Comparison of ENCODE assay signal across 23 cellular contexts in genomic region chr15:90879730-90880366, GRCh38. TPM values are rescaled to one million over a fixed set of nuclear protein-coding genes. Genes with fewer than 3 reads are reported as not detected.
DNase-seq lines count a peak whose midpoint lies in the region; ATAC-seq and TF ChIP-seq lines count a peak whose summit lies in the region.
"Had no signal": no experiment of that assay in that cellular context is flagged by ENCODE, and none has a peak within 500 bp of the region (broad histone marks: within the 10 kb centered on the region; RNA-seq: fewer than 3 reads in every experiment).

No MANE protein-coding gene starts in this region.

- ATAC-seq in activated CD8-positive, alpha-beta memory T cell treated with anti-CD3 and anti-CD28 coated beads, Interleukin-2, amount 10 ng/mL, durations not matched to agents 7 days and 5 days: no peak
- ATAC-seq in T-helper 17 cell (no peak), omental fat pad (ENCODE audit: low FRiP score) (no peak), SK-N-SH treated with all-trans-retinoic acid at 6 μM for 48 hours (no peak)
- ATAC-seq: GM23338 had no signal

- no peaks in the 10 kb centered on the region for H3K9me3 ChIP-seq in HEK293 (ENCODE audit: control insufficient read depth, insufficient read depth, low read depth, low read length)
- H3K9me3 ChIP-seq in T-helper 17 cell (ENCODE audit: control insufficient read depth, low read length, poor library complexity, severe bottlenecking): no peaks in the 10 kb centered on the region
- no peaks in the 10 kb centered on the region for H3K9me3 ChIP-seq in MM.1S (replicated peaks; ENCODE audit: insufficient read depth, low read length)
- H3K9me3 ChIP-seq: Caco-2, HAP-1 had no signal

- no peaks in the 10 kb centered on the region for H3K9me3 Mint-ChIP-seq in activated CD8-positive, alpha-beta memory T cell treated with anti-CD3 and anti-CD28 coated beads, Interleukin-2, amount 10 ng/mL, durations not matched to agents 7 days and 5 days (ENCODE audit: low read depth)
- H3K9me3 Mint-ChIP-seq in chondrocyte (ENCODE audit: low read depth): no peaks in the 10 kb centered on the region
- H3K9me3 Mint-ChIP-seq: GM23338 had no signal

- POLR2A ChIA-PET in HEK293 (lab: Yijun Ruan, JAX): no interaction called here

- 0 out of 2 replicates have a peak, but pooled peaks cover 2% of the 10 kb centered on the region for H3K79me2 ChIP-seq in MM.1S (ENCODE audit: low read length)

- DNase-seq in activated CD8-positive, alpha-beta memory T cell treated with anti-CD3 and anti-CD28 coated beads, Interleukin-2, amount 10 ng/mL, durations not matched to agents 7 days and 5 days: no peak
- DNase-seq in activated CD8-positive, alpha-beta memory T cell treated with anti-CD3 and anti-CD28 coated beads, Interleukin-2, amount 50 U/mL, for 4 hours: no peak
- DNase-seq in T-helper 17 cell (no peak), chondrocyte (ENCODE audit: low spot score) (peak; percentile 90), omental fat pad (ENCODE audit: low spot score) (no peak), MM.1S (no peak)
- DNase-seq: Caco-2; CD4-positive, CD25-positive, alpha-beta regulatory T cell; DMS 273 treated with DMSO at 0.1 percent for 48 hours; KBM-7; NCI-H1092; NCI-H1436; NCI-H187 treated with DMSO at 0.1 percent for 48 hours; NCI-H2227 treated with DMSO at 0.1 percent for 48 hours; NCI-H510A; NCI-H82; OCI-M1; SHP77 treated with DMSO at 0.1 percent for 48 hours had no signal

- no peak overlapping the region for H3K27ac ChIP-seq in HEK293 (ENCODE audit: extremely low read depth, low read depth, low read length)
- no peak overlapping the region for H3K27ac ChIP-seq in MM.1S (ENCODE audit: low read length)
- H3K27ac ChIP-seq: SK-N-MC had no signal

- peaks cover 14 to 78% of the 10 kb centered on the region in 2 experiments for H3K36me3 ChIP-seq in HEK293 (ENCODE audit: control insufficient read depth in 2 of 2, insufficient read depth in 1 of 2, low read length in 2 of 2)
- H3K36me3 ChIP-seq in MM.1S (replicated peaks; ENCODE audit: insufficient read depth, low read length): no peaks in the 10 kb centered on the region

- H3K9ac ChIP-seq in MM.1S (ENCODE audit: low read length): no peak overlapping the region

- no peaks in the 10 kb centered on the region for H3K9me2 ChIP-seq in MM.1S (replicated peaks; ENCODE audit: insufficient read depth, low read length)

- TF ChIP-seq CTCF in HEK293 (tag by site-specific recombination; IDR thresholded peaks at IDR 0.05) (no peak), chondrocyte (IDR thresholded peaks at IDR 0.05) (no peak), omental fat pad (IDR thresholded peaks at IDR 0.05) (no peak), MM.1S (IDR thresholded peaks at IDR 0.05; ENCODE audit: low read length) (no peak)

- H3K4me1 Mint-ChIP-seq in activated CD8-positive, alpha-beta memory T cell treated with anti-CD3 and anti-CD28 coated beads, Interleukin-2, amount 10 ng/mL, durations not matched to agents 7 days and 5 days: peaks cover 82% of the 10 kb centered on the region
- peaks cover 9% of the 10 kb centered on the region for H3K4me1 Mint-ChIP-seq in T-helper 17 cell
- peaks cover 6% of the 10 kb centered on the region for H3K4me1 Mint-ChIP-seq in chondrocyte (ENCODE audit: low read depth)

- no peak overlapping the region for H3K4me2 ChIP-seq in MM.1S (ENCODE audit: low read depth, low read length)
- H3K4me2 ChIP-seq: GM23338 had no signal

- peaks cover 60% of the 10 kb centered on the region for H3K36me3 Mint-ChIP-seq in activated CD8-positive, alpha-beta memory T cell treated with anti-CD3 and anti-CD28 coated beads, Interleukin-2, amount 10 ng/mL, durations not matched to agents 7 days and 5 days
- peaks cover 2% of the 10 kb centered on the region for H3K36me3 Mint-ChIP-seq in T-helper 17 cell (ENCODE audit: low read depth)
- H3K36me3 Mint-ChIP-seq in chondrocyte (ENCODE audit: low read depth): peaks cover 23% of the 10 kb centered on the region

- H3K4me3 Mint-ChIP-seq in activated CD8-positive, alpha-beta memory T cell treated with anti-CD3 and anti-CD28 coated beads, Interleukin-2, amount 10 ng/mL, durations not matched to agents 7 days and 5 days: no peak overlapping the region
- H3K4me3 Mint-ChIP-seq in T-helper 17 cell (no peak overlapping the region), chondrocyte (ENCODE audit: unreplicated experiment) (no peak overlapping the region)
- H3K4me3 Mint-ChIP-seq: GM23338 had no signal

- no peaks in the 10 kb centered on the region for H3K27me3 ChIP-seq in MM.1S (replicated peaks; ENCODE audit: insufficient read depth, low read length)

- CTCF ChIA-PET in activated CD8-positive, alpha-beta memory T cell treated with anti-CD3 and anti-CD28 coated beads, Interleukin-2, amount 10 ng/mL, durations not matched to agents 7 days and 5 days (lab: Charles Lee): no interaction called here
- CTCF ChIA-PET in HEK293 (lab: Yijun Ruan, JAX): no interaction called here

- H3K4me1 ChIP-seq in HEK293 (ENCODE audit: control insufficient read depth, insufficient read depth, low read length) (no peaks in the 10 kb centered on the region), MM.1S (ENCODE audit: low read length) (no peaks in the 10 kb centered on the region)
- H3K4me1 ChIP-seq: Caco-2 had no signal

- no peaks in the 10 kb centered on the region for H3K27me3 Mint-ChIP-seq in activated CD8-positive, alpha-beta memory T cell treated with anti-CD3 and anti-CD28 coated beads, Interleukin-2, amount 10 ng/mL, durations not matched to agents 7 days and 5 days
- no peaks in the 10 kb centered on the region for H3K27me3 Mint-ChIP-seq in T-helper 17 cell
- H3K27me3 Mint-ChIP-seq in chondrocyte (ENCODE audit: low read depth): no peaks in the 10 kb centered on the region

- H3K4me3 ChIP-seq in HEK293 (ENCODE audit: low read depth, low read length): no peak overlapping the region
- H3K4me3 ChIP-seq in MM.1S (ENCODE audit: low read length): no peak overlapping the region
- H3K4me3 ChIP-seq: GM23338, HAP-1, SK-N-MC had no signal

- H2AFZ ChIP-seq in MM.1S (ENCODE audit: low read length): no peak overlapping the region
- H2AFZ ChIP-seq: GM23338 had no signal

- no peaks in the 10 kb centered on the region for H4K20me1 ChIP-seq in MM.1S (ENCODE audit: insufficient read depth, low read length)

- H3F3A ChIP-seq in MM.1S (ENCODE audit: insufficient read depth, low read length): no peaks in the 10 kb centered on the region

- peak overlapping the region; percentile 61 for H3K27ac Mint-ChIP-seq in activated CD8-positive, alpha-beta memory T cell treated with anti-CD3 and anti-CD28 coated beads, Interleukin-2, amount 10 ng/mL, durations not matched to agents 7 days and 5 days
- H3K27ac Mint-ChIP-seq in T-helper 17 cell (peak overlapping the region; percentile 79), chondrocyte (ENCODE audit: unreplicated experiment) (no peak overlapping the region)
- H3K27ac Mint-ChIP-seq: CD4-positive, CD25-positive, alpha-beta regulatory T cell; GM23338 had no signal

TF ChIP-seq in HEK293, 187 proteins besides CTCF, POLR2A, EP300 and RAD21 (continues in another document):
- peak; percentile 61; the same call in 1 of the 2 replicates for TF ChIP-seq ZNF449 (tag by site-specific recombination; IDR thresholded peaks at IDR 0.05)

TF ChIP-seq in SK-N-SH treated with all-trans-retinoic acid at 6 μM for 48 hours, 23 proteins besides CTCF, POLR2A, EP300 and RAD21 (continues in another document):
- no peak for TF ChIP-seq CREB5 (CRISPR knock-in tag; IDR thresholded peaks at IDR 0.05; ENCODE audit: low read depth)
- TF ChIP-seq SNAI2 (CRISPR knock-in tag; IDR thresholded peaks at IDR 0.05): no peak
- TF ChIP-seq ZNF8 (CRISPR knock-in tag; IDR thresholded peaks at IDR 0.05): no peak

RNA-seq across cellular contexts. Expression of gene FES, which starts 4.5 kb away (rescaled TPM):
- 10 to 100 TPM; 55.7 to 61.2 TPM for total RNA-seq in activated CD8-positive, alpha-beta memory T cell treated with anti-CD3 and anti-CD28 coated beads, Interleukin-2, amount 10 ng/mL, durations not matched to agents 7 days and 5 days
- total RNA-seq in T-helper 17 cell: 10 to 100 TPM in 1 of 2 donors, 1 to 10 TPM in 1; 6.0 to 12.7 TPM
- 2.4 to 2.7 TPM (median 2.4 TPM) in 3 replicates for total RNA-seq in chondrocyte
- total RNA-seq in omental fat pad: 100 to 1,000 TPM in 1 of 4 donors, 10 to 100 TPM in 3; 57.0 to 146 (median 77.2) TPM

RNA-seq across cellular contexts. Expression of gene FURIN, which starts 11.5 kb away (rescaled TPM):
- total RNA-seq in activated CD8-positive, alpha-beta memory T cell treated with anti-CD3 and anti-CD28 coated beads, Interleukin-2, amount 10 ng/mL, durations not matched to agents 7 days and 5 days: 100 to 1,000 TPM; 487 to 625 TPM
- 100 to 1,000 TPM; 133 to 260 TPM for total RNA-seq in T-helper 17 cell
- total RNA-seq in chondrocyte: 66.2 to 118 TPM (median 71.1 TPM) in 3 replicates
- 100 to 1,000 TPM in 2 of 4 donors, 10 to 100 TPM in 2; 58.7 to 121 (median 92.3) TPM for total RNA-seq in omental fat pad

RNA-seq across cellular contexts. Expression of gene MAN2A2, which starts 23.3 kb away (rescaled TPM):
- 100 to 1,000 TPM; 174 to 183 TPM for total RNA-seq in activated CD8-positive, alpha-beta memory T cell treated with anti-CD3 and anti-CD28 coated beads, Interleukin-2, amount 10 ng/mL, durations not matched to agents 7 days and 5 days
- total RNA-seq in T-helper 17 cell (100 to 1,000 TPM; 159 to 186 TPM), chondrocyte (49.4 to 57.0 TPM (median 51.4 TPM) in 3 replicates), omental fat pad (10 to 100 TPM; 32.9 to 90.3 (median 66.4) TPM)

RNA-seq across cellular contexts. Expression of gene HDDC3, which starts 52.5 kb away (rescaled TPM):
- total RNA-seq in activated CD8-positive, alpha-beta memory T cell treated with anti-CD3 and anti-CD28 coated beads, Interleukin-2, amount 10 ng/mL, durations not matched to agents 7 days and 5 days: 10 to 100 TPM; 33.2 to 39.3 TPM
- total RNA-seq in T-helper 17 cell (10 to 100 TPM; 11.1 to 12.9 TPM), chondrocyte (10.5 to 12.2 TPM (median 10.8 TPM) in 3 replicates), omental fat pad (10 to 100 TPM; 11.2 to 27.3 (median 18.0) TPM)

RNA-seq across cellular contexts. Expression of gene UNC45A, which starts 55.2 kb away (rescaled TPM):
- 10 to 100 TPM; 76.3 to 84.4 TPM for total RNA-seq in activated CD8-positive, alpha-beta memory T cell treated with anti-CD3 and anti-CD28 coated beads, Interleukin-2, amount 10 ng/mL, durations not matched to agents 7 days and 5 days
- total RNA-seq in T-helper 17 cell: 10 to 100 TPM; 36.9 to 38.3 TPM
- total RNA-seq in chondrocyte: 70.9 to 85.7 TPM (median 73.2 TPM) in 3 replicates
- 10 to 100 TPM; 40.8 to 61.5 (median 48.8) TPM for total RNA-seq in omental fat pad

Comparison
In these comparisons a context has a peak if more than half of its experiments do, and no peak if none do; other contexts are left out.
1. RNA of gene FES, which starts 4.5 kb away (total RNA-seq): 57.0 to 146 TPM in omental fat pad and 55.7 to 61.2 TPM in activated CD8-positive, alpha-beta memory T cell treated with anti-CD3 and anti-CD28 coated beads, Interleukin-2, amount 10 ng/mL, durations not matched to agents 7 days and 5 days; 6.0 to 12.7 TPM in T-helper 17 cell and 2.4 to 2.7 TPM in chondrocyte; every median in the first group is over 4 times any median in the second.